In the genomic region with DNA sequence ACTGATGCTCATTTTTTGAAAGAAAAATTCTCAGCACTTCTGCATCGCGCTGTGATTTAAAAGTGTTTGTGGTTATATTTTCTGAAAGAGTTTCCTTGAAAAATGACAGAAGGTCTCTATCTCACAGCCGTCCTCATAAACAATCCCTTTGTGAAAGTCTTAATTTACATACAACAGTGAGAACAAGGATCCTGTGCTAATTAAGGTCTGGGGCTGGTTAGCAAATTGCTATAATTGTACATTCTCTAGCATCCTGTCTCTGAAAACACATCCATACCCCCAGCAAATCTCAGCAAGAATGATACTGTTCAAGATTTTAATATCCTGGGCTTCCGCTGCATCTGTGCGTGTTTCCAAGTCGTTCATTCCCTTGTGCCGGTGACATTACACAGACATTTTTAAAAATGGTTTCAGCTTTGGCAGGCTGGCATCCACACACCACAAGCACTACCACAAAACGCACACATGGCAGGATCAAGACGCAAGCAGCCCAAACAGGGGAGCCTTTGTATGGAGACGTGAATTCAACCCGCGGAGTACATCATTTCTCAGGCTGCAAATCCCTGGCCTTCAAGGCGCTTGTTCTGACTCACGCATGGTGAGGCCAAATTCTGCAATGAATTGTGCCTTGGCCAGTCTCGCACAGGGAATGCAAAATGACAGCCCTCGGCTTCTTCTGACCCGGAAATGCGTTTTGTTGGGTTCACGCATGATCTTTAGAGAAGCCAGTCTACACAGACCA, we compare ENCODE assay signal across 7 cellular contexts. TPM values are rescaled to one million over a fixed set of nuclear protein-coding genes. Genes with fewer than 3 reads are reported as not detected.
A peak's percentile ranks its signal among the peaks of the same experiment; 100 is the strongest.
DNase-seq lines count a peak whose midpoint lies in the region; TF ChIP-seq lines count a peak whose summit lies in the region.

No MANE protein-coding gene starts in this region.

- H3K27me3 Mint-ChIP-seq in type B pancreatic cell = no peaks in the 10 kb centered on the region

- H3K4me3 Mint-ChIP-seq in type B pancreatic cell = no peak overlapping the region

- no peaks in the 10 kb centered on the region for H3K9me3 ChIP-seq in esophagus (ENCODE audit: control insufficient read depth in 2 of 2, insufficient read depth in 1 of 2, low read depth in 1 of 2, low read length in 1 of 2)
- no peaks in the 10 kb centered on the region for H3K9me3 ChIP-seq in muscle layer of colon (ENCODE audit: low read length)

- peaks cover 40% of the 10 kb centered on the region for H3K4me1 Mint-ChIP-seq in type B pancreatic cell (ENCODE audit: unreplicated experiment)

- no peaks in the 10 kb centered on the region for H3K9me3 Mint-ChIP-seq in type B pancreatic cell

- peak overlapping the region; percentile 4 for H3K9ac ChIP-seq in muscle layer of colon (ENCODE audit: low read length)

- peaks cover 0 to 8% of the 10 kb centered on the region in 2 donors for H3K4me1 ChIP-seq in esophagus (ENCODE audit: control insufficient read depth in 2 of 2, insufficient read depth in 2 of 2, low read length in 1 of 2)
- peaks cover 56% of the 10 kb centered on the region for H3K4me1 ChIP-seq in muscle layer of colon (ENCODE audit: insufficient read depth, low read length)

- H3K36me3 Mint-ChIP-seq in type B pancreatic cell = peaks cover 45% of the 10 kb centered on the region

- peak overlapping the region; percentile 84 to 91 for H3K27ac ChIP-seq in esophagus (ENCODE audit: low read depth in 2 of 2, low read length in 1 of 2)
- H3K27ac ChIP-seq in muscle layer of colon (ENCODE audit: low read depth, low read length) = peak overlapping the region; percentile 89

- DNase-seq in NCI-H69 (lab: John Stamatoyannopoulos, UW) (peak; percentile 20), type B pancreatic cell (ENCODE audit: extremely low spot score, unreplicated experiment) (no peak), NCI-H226 (no peak), NCI-H2081 treated with DMSO at 0.1 percent for 48 hours (lab: John Stamatoyannopoulos, UW) (no peak)
- no peak for DNase-seq in activated effector memory CD4-positive, alpha-beta T cell treated with anti-CD3 and anti-CD28 coated beads, Interleukin-2, amount 50 U/mL, for 16 hours

- no peaks in the 10 kb centered on the region for H3K27me3 ChIP-seq in esophagus (ENCODE audit: control insufficient read depth in 1 of 2, insufficient read depth in 2 of 2, low read length in 2 of 2)
- no peaks in the 10 kb centered on the region for H3K27me3 ChIP-seq in muscle layer of colon (ENCODE audit: control insufficient read depth in 1 of 2, insufficient read depth in 2 of 2, low read length in 2 of 2)

- H3K27ac Mint-ChIP-seq in type B pancreatic cell = peak overlapping the region; percentile 45

- peaks cover 0 to 3% of the 10 kb centered on the region in 2 donors for H3K36me3 ChIP-seq in esophagus (ENCODE audit: control insufficient read depth in 2 of 2, insufficient read depth in 2 of 2, low read length in 1 of 2)
- no peaks in the 10 kb centered on the region for H3K36me3 ChIP-seq in muscle layer of colon (ENCODE audit: insufficient read depth, low read length)

- 55 to 61% methylated on average over 19 of the region's 19 CpGs for WGBS in esophagus, 2 donors

- H3K4me3 ChIP-seq in esophagus (ENCODE audit: low read depth in 1 of 2, low read length in 2 of 2) (no peak overlapping the region), muscle layer of colon (ENCODE audit: low read depth in 1 of 2, low read length in 2 of 2) (no peak overlapping the region)

- TF ChIP-seq CTCF in type B pancreatic cell (conservative IDR thresholded peaks at IDR 0.05) = no peak

RNA-seq across cellular contexts. Expression of a gene that starts 20.3 kb away (rescaled TPM):
- polyA plus RNA-seq in esophagus = 10 to 100 TPM in 1 of 2 donors, 1 to 10 TPM in 1; 8.8 to 18.7 TPM
- total RNA-seq in type B pancreatic cell (ENCODE audit: low replicate concordance) = 38.9 and 58.9 TPM in 2 replicates
